ENCODE assay signal across 20 cellular contexts in the genomic region with DNA sequence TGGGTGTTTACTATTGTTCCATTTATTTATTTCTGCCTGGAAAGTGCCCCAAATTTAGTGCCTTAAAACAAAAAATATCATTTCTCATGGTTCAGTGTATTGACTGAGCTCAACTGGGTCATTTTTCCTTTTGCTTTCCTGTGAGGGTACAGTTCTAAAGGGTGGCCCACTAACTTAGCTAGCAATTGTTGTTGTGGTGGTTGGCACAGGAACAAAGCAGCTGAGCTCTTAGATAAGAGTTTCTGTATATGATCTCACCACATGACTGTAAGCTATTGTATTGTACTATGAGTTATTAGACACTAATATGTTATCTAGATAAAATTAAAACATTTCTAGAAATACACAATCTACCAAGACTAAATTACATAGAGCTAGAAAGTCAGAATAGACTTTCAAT.
"Had no signal": no experiment of that assay in that cellular context is flagged by ENCODE, and none has a peak within 500 bp of the region (broad histone marks: within the 10 kb centered on the region; RNA-seq: fewer than 3 reads in every experiment).

No MANE protein-coding gene starts in this region.

- H3K4me3 ChIP-seq: prostate gland, right atrium auricular region, thyroid gland had no signal

- DNase-seq: activated CD4-positive, alpha-beta T cell treated with anti-CD3 and anti-CD28 coated beads, Interleukin-2, amount 10 ng/mL, durations not matched to agents 7 days and 5 days; activated CD8-positive, alpha-beta memory T cell treated with anti-CD3 and anti-CD28 coated beads, Interleukin-2, amount 50 U/mL, for 4 hours; activated effector memory CD4-positive, alpha-beta T cell treated with Interleukin-2 at 50 U/mL for 16 hours; activated naive CD4-positive, alpha-beta T cell treated with anti-CD3 and anti-CD28 coated beads, Interleukin-2, amount 10 ng/mL, durations not matched to agents 7 days and 5 days; activated naive CD8-positive, alpha-beta T cell treated with anti-CD3 and anti-CD28 coated beads, Interleukin-2, amount 50 U/mL, for 24 hours; activated T-cell treated with anti-CD3 and anti-CD28 coated beads, Interleukin-2, amount 50 U/mL, for 48 hours; effector CD8-positive, alpha-beta T cell; foreskin melanocyte; head of caudate nucleus; kidney; mammary epithelial cell; naive B cell; stimulated activated CD4-positive, alpha-beta T cell treated with anti-CD3 and anti-CD28 coated beads, Interleukin-2, amount 100 ng/mL, for 24 hours; stimulated activated naive CD4-positive, alpha-beta T cell treated with Interleukin-2 at 50 U/mL for 16 hours; SW 1271; thyroid gland had no signal

- H3K27me3 ChIP-seq: right atrium auricular region, thyroid gland had no signal

- H3K36me3 ChIP-seq: prostate gland, right atrium auricular region, thyroid gland had no signal

- H3K27ac ChIP-seq: prostate gland, right atrium auricular region, thyroid gland had no signal

- H3K4me1 ChIP-seq: prostate gland, right atrium auricular region, thyroid gland had no signal

- ATAC-seq: activated CD4-positive, CD25-positive, alpha-beta regulatory T cell treated with anti-CD3 and anti-CD28 coated beads, Interleukin-2, amount 50 U/mL, for 24 hours; activated naive CD8-positive, alpha-beta T cell treated with anti-CD3 and anti-CD28 coated beads, Interleukin-2, amount 50 U/mL, for 24 hours; left lobe of liver had no signal
